8 cellular contexts compared by ENCODE assay signal in the genomic region with DNA sequence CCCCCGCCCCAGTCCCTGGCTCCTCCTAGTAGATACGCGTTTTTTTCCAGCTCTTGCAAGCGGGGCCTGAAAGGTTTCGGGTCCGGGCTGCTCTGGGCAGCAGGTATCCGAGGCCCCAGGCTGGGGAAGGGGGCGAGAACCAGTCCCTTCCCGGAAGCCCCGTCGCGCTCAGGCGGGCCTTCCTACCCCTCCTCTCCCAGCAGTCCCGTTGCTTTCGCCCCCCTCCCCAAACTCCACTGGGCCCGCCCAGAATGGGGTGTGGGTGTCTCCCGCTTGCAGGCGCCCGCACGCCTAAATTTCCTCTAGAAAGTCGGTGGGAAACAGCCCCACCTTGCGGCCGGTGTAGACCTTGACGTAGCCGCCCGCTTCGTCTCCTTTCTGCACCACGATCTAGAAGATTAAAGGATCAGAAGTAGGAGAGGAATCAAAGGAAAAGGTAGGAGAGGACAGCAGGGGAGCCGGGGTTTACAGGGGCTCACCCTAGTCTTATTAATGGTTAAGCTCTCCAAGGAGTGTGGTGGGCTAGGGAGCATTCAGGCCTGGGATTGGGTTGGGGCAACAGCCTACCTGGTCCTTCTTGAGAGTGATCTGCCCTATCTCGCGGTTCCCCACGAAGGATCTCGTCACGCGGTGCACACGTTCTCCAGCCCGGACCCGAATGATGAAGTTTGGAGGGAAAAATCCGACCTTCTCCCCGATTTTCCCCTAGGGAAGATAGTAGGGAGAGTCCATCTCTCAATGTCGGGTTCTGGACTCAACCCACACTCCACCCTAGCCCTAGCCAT. TPM values are rescaled to one million over a fixed set of nuclear protein-coding genes. Genes with fewer than 3 reads are reported as not detected.
A peak's percentile ranks its signal among the peaks of the same experiment; 100 is the strongest.
DNase-seq lines count a peak whose midpoint lies in the region; ATAC-seq and TF ChIP-seq lines count a peak whose summit lies in the region.

No MANE protein-coding gene starts in this region.

- ATAC-seq in GM18498 (IDR thresholded peaks at IDR 0.05; ENCODE audit: unreplicated experiment) = peak; percentile 29
- no peak for ATAC-seq in GM21529 (IDR thresholded peaks at IDR 0.05; ENCODE audit: unreplicated experiment)

- H3K4me1 Mint-ChIP-seq in activated CD4-positive, alpha-beta T cell treated with anti-CD3 and anti-CD28 coated beads, Interleukin-2, amount 10 ng/mL, durations not matched to agents 24 days and 14 days = peaks cover 37% of the 10 kb centered on the region
- peaks cover 81% of the 10 kb centered on the region for H3K4me1 Mint-ChIP-seq in dendritic cell treated with granulocyte-macrophage colony-stimulating factor and Interleukin-4, amounts not matched to agents 40 ng/mL and 50 ng/mL, for 4 days (ENCODE audit: low read depth)

- H3K27ac Mint-ChIP-seq in activated CD4-positive, alpha-beta T cell treated with anti-CD3 and anti-CD28 coated beads, Interleukin-2, amount 10 ng/mL, durations not matched to agents 24 days and 14 days = peak overlapping the region; percentile 40
- H3K27ac Mint-ChIP-seq in dendritic cell treated with granulocyte-macrophage colony-stimulating factor and Interleukin-4, amounts not matched to agents 40 ng/mL and 50 ng/mL, for 4 days = no peak overlapping the region

- whole genome bisulfite sequencing in liver = 15% methylated on average over 41 of the region's 41 CpGs

- DNase-seq in 8988T (peak; percentile 89), NCI-H345 treated with DMSO at 0.1 percent for 48 hours (lab: John Stamatoyannopoulos, UW; ENCODE audit: unreplicated experiment) (peak; percentile 59)
- peak; percentile 95 for DNase-seq in activated CD4-positive, alpha-beta T cell treated with anti-CD3 and anti-CD28 coated beads, Interleukin-2, amount 10 ng/mL, durations not matched to agents 24 days and 14 days
- DNase-seq in stimulated activated CD4-positive, alpha-beta T cell treated with anti-CD3 and anti-CD28 coated beads, TNF-alpha, amount 100 ng/mL, for 4 hours (ENCODE audit: low read depth in 3 of 3) = peak; percentile 65 to 79 (median 67)

- H3K27me3 Mint-ChIP-seq in activated CD4-positive, alpha-beta T cell treated with anti-CD3 and anti-CD28 coated beads, Interleukin-2, amount 10 ng/mL, durations not matched to agents 24 days and 14 days = peaks cover 26% of the 10 kb centered on the region
- peaks cover 59% of the 10 kb centered on the region for H3K27me3 Mint-ChIP-seq in dendritic cell treated with granulocyte-macrophage colony-stimulating factor and Interleukin-4, amounts not matched to agents 40 ng/mL and 50 ng/mL, for 4 days

- H3K4me3 Mint-ChIP-seq in activated CD4-positive, alpha-beta T cell treated with anti-CD3 and anti-CD28 coated beads, Interleukin-2, amount 10 ng/mL, durations not matched to agents 24 days and 14 days = peak overlapping the region; percentile 81
- peak overlapping the region; percentile 55 for H3K4me3 Mint-ChIP-seq in dendritic cell treated with granulocyte-macrophage colony-stimulating factor and Interleukin-4, amounts not matched to agents 40 ng/mL and 50 ng/mL, for 4 days

- H3K9me3 ChIP-seq in liver (ENCODE audit: control insufficient read depth in 4 of 4, low read length in 3 of 4) = no peaks in the 10 kb centered on the region

- H3K27me3 ChIP-seq in liver (ENCODE audit: control insufficient read depth in 4 of 4, insufficient read depth in 4 of 4, low read length in 3 of 4) = peaks cover 0 to 11% (median 0%) of the 10 kb centered on the region in 4 donors

- peak overlapping the region in 1 of 3 donors; percentile 38 for H3K4me3 ChIP-seq in liver (ENCODE audit: low read depth in 1 of 3, low read length in 3 of 3)

- peaks cover 14 to 44% (median 29%) of the 10 kb centered on the region in 4 donors for H3K4me1 ChIP-seq in liver (ENCODE audit: control insufficient read depth in 4 of 4, insufficient read depth in 4 of 4, low read length in 3 of 4)

- intact Hi-C loops in activated CD4-positive, alpha-beta T cell treated with anti-CD3 and anti-CD28 coated beads, Interleukin-2, amount 10 ng/mL, durations not matched to agents 24 days and 14 days (cut with micrococcal nuclease) = loop anchor here (1.0 to 10.0 kb wide), 2 partner anchors 29 to 609 kb away; a partner anchor contains a TSS
- intact Hi-C loops in dendritic cell treated with granulocyte-macrophage colony-stimulating factor and Interleukin-4, amounts not matched to agents 40 ng/mL and 50 ng/mL, for 4 days (cut with micrococcal nuclease) = loop anchor here (1.0 kb wide), 2 partner anchors 18 to 30 kb away; no protein-coding TSS in a partner anchor

- no peaks in the 10 kb centered on the region for H3K36me3 ChIP-seq in liver (ENCODE audit: control insufficient read depth in 4 of 4, insufficient read depth in 3 of 4, low read depth in 1 of 4, low read length in 3 of 4)

- peak; percentile 71 for TF ChIP-seq CTCF in liver (IDR thresholded peaks at IDR 0.05; ENCODE audit: low read depth, low read length, missing input control)

- H3K36me3 Mint-ChIP-seq in activated CD4-positive, alpha-beta T cell treated with anti-CD3 and anti-CD28 coated beads, Interleukin-2, amount 10 ng/mL, durations not matched to agents 24 days and 14 days (ENCODE audit: low read depth) = peaks cover 3% of the 10 kb centered on the region
- H3K36me3 Mint-ChIP-seq in dendritic cell treated with granulocyte-macrophage colony-stimulating factor and Interleukin-4, amounts not matched to agents 40 ng/mL and 50 ng/mL, for 4 days (ENCODE audit: low read depth) = peaks cover 27% of the 10 kb centered on the region

- H3K27ac ChIP-seq in liver (ENCODE audit: low read depth in 1 of 2, low read length in 2 of 2) = no peak overlapping the region

- H3K9ac ChIP-seq in liver (ENCODE audit: low read depth in 1 of 2, low read length in 2 of 2) = no peak overlapping the region

- no peaks in the 10 kb centered on the region for H3K9me3 Mint-ChIP-seq in activated CD4-positive, alpha-beta T cell treated with anti-CD3 and anti-CD28 coated beads, Interleukin-2, amount 10 ng/mL, durations not matched to agents 24 days and 14 days
- no peaks in the 10 kb centered on the region for H3K9me3 Mint-ChIP-seq in dendritic cell treated with granulocyte-macrophage colony-stimulating factor and Interleukin-4, amounts not matched to agents 40 ng/mL and 50 ng/mL, for 4 days

- TF ChIP-seq RAD21 in liver (IDR thresholded peaks at IDR 0.05) = peak; percentile 79 to 86

TF ChIP-seq in liver, 16 proteins besides CTCF, POLR2A, EP300 and RAD21 (continues in another document):
- TF ChIP-seq YY1 (IDR thresholded peaks at IDR 0.05) (no peak), HNF4A (conservative IDR thresholded peaks at IDR 0.05) (no peak), JUND (IDR thresholded peaks at IDR 0.05) (no peak), NR2F2 (IDR thresholded peaks at IDR 0.05) (no peak), HNF4G (IDR thresholded peaks at IDR 0.05) (no peak), SP1 (IDR thresholded peaks at IDR 0.05) (no peak)
- TF ChIP-seq, protein P1, sequence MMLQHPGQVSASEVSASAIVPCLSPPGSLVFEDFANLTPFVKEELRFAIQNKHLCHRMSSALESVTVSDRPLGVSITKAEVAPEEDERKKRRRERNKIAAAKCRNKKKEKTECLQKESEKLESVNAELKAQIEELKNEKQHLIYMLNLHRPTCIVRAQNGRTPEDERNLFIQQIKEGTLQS (IDR thresholded peaks at IDR 0.05) = no peak
- TF ChIP-seq, protein P2, sequence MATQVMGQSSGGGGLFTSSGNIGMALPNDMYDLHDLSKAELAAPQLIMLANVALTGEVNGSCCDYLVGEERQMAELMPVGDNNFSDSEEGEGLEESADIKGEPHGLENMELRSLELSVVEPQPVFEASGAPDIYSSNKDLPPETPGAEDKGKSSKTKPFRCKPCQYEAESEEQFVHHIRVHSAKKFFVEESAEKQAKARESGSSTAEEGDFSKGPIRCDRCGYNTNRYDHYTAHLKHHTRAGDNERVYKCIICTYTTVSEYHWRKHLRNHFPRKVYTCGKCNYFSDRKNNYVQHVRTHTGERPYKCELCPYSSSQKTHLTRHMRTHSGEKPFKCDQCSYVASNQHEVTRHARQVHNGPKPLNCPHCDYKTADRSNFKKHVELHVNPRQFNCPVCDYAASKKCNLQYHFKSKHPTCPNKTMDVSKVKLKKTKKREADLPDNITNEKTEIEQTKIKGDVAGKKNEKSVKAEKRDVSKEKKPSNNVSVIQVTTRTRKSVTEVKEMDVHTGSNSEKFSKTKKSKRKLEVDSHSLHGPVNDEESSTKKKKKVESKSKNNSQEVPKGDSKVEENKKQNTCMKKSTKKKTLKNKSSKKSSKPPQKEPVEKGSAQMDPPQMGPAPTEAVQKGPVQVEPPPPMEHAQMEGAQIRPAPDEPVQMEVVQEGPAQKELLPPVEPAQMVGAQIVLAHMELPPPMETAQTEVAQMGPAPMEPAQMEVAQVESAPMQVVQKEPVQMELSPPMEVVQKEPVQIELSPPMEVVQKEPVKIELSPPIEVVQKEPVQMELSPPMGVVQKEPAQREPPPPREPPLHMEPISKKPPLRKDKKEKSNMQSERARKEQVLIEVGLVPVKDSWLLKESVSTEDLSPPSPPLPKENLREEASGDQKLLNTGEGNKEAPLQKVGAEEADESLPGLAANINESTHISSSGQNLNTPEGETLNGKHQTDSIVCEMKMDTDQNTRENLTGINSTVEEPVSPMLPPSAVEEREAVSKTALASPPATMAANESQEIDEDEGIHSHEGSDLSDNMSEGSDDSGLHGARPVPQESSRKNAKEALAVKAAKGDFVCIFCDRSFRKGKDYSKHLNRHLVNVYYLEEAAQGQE (IDR thresholded peaks at IDR 0.05) = no peak

RNA-seq across cellular contexts. Expression of a gene that starts 7.3 kb away (rescaled TPM):
- 4.9 and 5.5 TPM in 2 replicates for total RNA-seq in activated CD4-positive, alpha-beta T cell treated with anti-CD3 and anti-CD28 coated beads, Interleukin-2, amount 10 ng/mL, durations not matched to agents 24 days and 14 days
- 1 to 10 TPM in 1 of 2 donors, under 1 TPM in 1; 0.84 to 1.1 TPM for total RNA-seq in liver
- polyA plus RNA-seq in liver = 1 to 10 TPM in 1 of 2 donors, under 1 TPM in 1; 0.19 to 1.3 TPM

RNA-seq across cellular contexts. Expression of a gene that starts 14.2 kb away (rescaled TPM):
- total RNA-seq in activated CD4-positive, alpha-beta T cell treated with anti-CD3 and anti-CD28 coated beads, Interleukin-2, amount 10 ng/mL, durations not matched to agents 24 days and 14 days = 297 and 310 TPM in 2 replicates
- 100 to 1,000 TPM in 1 of 2 donors, 10 to 100 TPM in 1; 66.7 to 236 TPM for total RNA-seq in liver
- polyA plus RNA-seq in liver = 100 to 1,000 TPM; 121 to 276 TPM

RNA-seq across cellular contexts. Expression of a gene that starts 27.1 kb away (rescaled TPM):
- total RNA-seq in activated CD4-positive, alpha-beta T cell treated with anti-CD3 and anti-CD28 coated beads, Interleukin-2, amount 10 ng/mL, durations not matched to agents 24 days and 14 days = 0.47 and 0.73 TPM in 2 replicates
- total RNA-seq in liver = not detected
- under 1 TPM in 1 of 2 donors, not detected in 1; 0.15 TPM for polyA plus RNA-seq in liver
